Comparison of ENCODE assay signal across 21 cellular contexts in genomic region chr7:47370461-47371042, GRCh38.
A peak's percentile ranks its signal among the peaks of the same experiment; 100 is the strongest.
DNase-seq lines count a peak whose midpoint lies in the region; ATAC-seq, FAIRE-seq and TF ChIP-seq lines count a peak whose summit lies in the region.
"Had no signal": no experiment of that assay in that cellular context is flagged by ENCODE, and none has a peak within 500 bp of the region (broad histone marks: within the 10 kb centered on the region; RNA-seq: fewer than 3 reads in every experiment).

No MANE protein-coding gene starts in this region.

- peaks cover 24 to 29% of the 10 kb centered on the region in 2 donors for H3K4me1 ChIP-seq in kidney (ENCODE audit: control insufficient read depth in 1 of 2, insufficient read depth in 1 of 2, low read depth in 1 of 2, low read length in 2 of 2)

- H3K4me3 ChIP-seq in astrocyte of the cerebellum (ENCODE audit: low read depth, low read length) (no peak overlapping the region), kidney (ENCODE audit: low read length in 2 of 2) (no peak overlapping the region)
- H3K4me3 ChIP-seq: coronary artery, lung had no signal

- FAIRE-seq in kidney (lab: Jason Lieb, UNC) = no peak
- FAIRE-seq: endothelial cell of umbilical vein, frontal cortex, GM12891 had no signal

- H3K4me1 Mint-ChIP-seq in progenitor cell of endocrine pancreas (ENCODE audit: low read depth) = peaks cover 4% of the 10 kb centered on the region
- no peaks in the 10 kb centered on the region for H3K4me1 Mint-ChIP-seq in activated T-cell treated with anti-CD3 and anti-CD28 coated beads, Interleukin-2, amount 50 U/mL, for 72 hours (ENCODE audit: low read depth)

- H3K27ac ChIP-seq in kidney (ENCODE audit: low read depth in 2 of 2, low read length in 2 of 2) = peak overlapping the region; percentile 33 to 70
- H3K27ac ChIP-seq: coronary artery had no signal

- H3K36me3 ChIP-seq in kidney (ENCODE audit: control insufficient read depth in 1 of 2, insufficient read depth in 2 of 2, low read length in 2 of 2) = peaks cover 21 to 26% of the 10 kb centered on the region in 2 donors

- no peak for TF ChIP-seq RAD21 in Ishikawa (IDR thresholded peaks at IDR 0.05; ENCODE audit: low read depth)

- DNase-seq in astrocyte of the cerebellum (ENCODE audit: low read depth) (peak; percentile 51), kidney (peak; percentile 80), progenitor cell of endocrine pancreas (ENCODE audit: low spot score, unreplicated experiment) (no peak), activated gamma-delta T cell (lab: John Stamatoyannopoulos, UW) (no peak)
- DNase-seq in activated T-cell treated with anti-CD3 and anti-CD28 coated beads, Interleukin-2, amount 50 U/mL, for 72 hours = no peak
- DNase-seq: amniotic stem cell; GF-D8; NCI-H187 treated with DMSO at 0.1 percent for 48 hours; NCI-H446 treated with DMSO at 0.1 percent for 48 hours; SHP77; stimulated activated CD4-positive, alpha-beta T cell treated with anti-CD3 and anti-CD28 coated beads, Interleukin-4, amount 100 ng/mL, for 1 hour; T-helper 2 cell had no signal

- no peak overlapping the region for H3K4me3 Mint-ChIP-seq in progenitor cell of endocrine pancreas (ENCODE audit: low read depth)
- H3K4me3 Mint-ChIP-seq in activated T-cell treated with anti-CD3 and anti-CD28 coated beads, Interleukin-2, amount 50 U/mL, for 72 hours = no peak overlapping the region

- no peak overlapping the region for H3K9ac ChIP-seq in kidney (ENCODE audit: low read length in 2 of 2)

- ATAC-seq in activated T-cell treated with anti-CD3 and anti-CD28 coated beads, Interleukin-2, amount 50 U/mL, for 72 hours (replicated peaks in 1 of 2) = no peak
- ATAC-seq in HG03135 (IDR thresholded peaks at IDR 0.05; ENCODE audit: unreplicated experiment) = no peak
- ATAC-seq: activated CD4-positive, CD25-positive, alpha-beta regulatory T cell treated with anti-CD3 and anti-CD28 coated beads, Interleukin-2, amount 50 U/mL, for 24 hours; sciatic nerve had no signal

- H3K9me3 Mint-ChIP-seq in progenitor cell of endocrine pancreas (ENCODE audit: low read depth) = no peaks in the 10 kb centered on the region
- H3K9me3 Mint-ChIP-seq in activated T-cell treated with anti-CD3 and anti-CD28 coated beads, Interleukin-2, amount 50 U/mL, for 72 hours = no peaks in the 10 kb centered on the region

- H3K27ac Mint-ChIP-seq in progenitor cell of endocrine pancreas = peak overlapping the region; percentile 89
- no peak overlapping the region for H3K27ac Mint-ChIP-seq in activated T-cell treated with anti-CD3 and anti-CD28 coated beads, Interleukin-2, amount 50 U/mL, for 72 hours

- in situ Hi-C loops in astrocyte of the cerebellum (cut with HindIII; ENCODE audit: low sequenced_read_pairs) = no loop called here

- peak; percentile 70; the same call in 1 of the 2 replicates for TF ChIP-seq EP300 in Ishikawa (IDR thresholded peaks at IDR 0.05; ENCODE audit: borderline replicate concordance)

- no peaks in the 10 kb centered on the region for H3K27me3 Mint-ChIP-seq in progenitor cell of endocrine pancreas
- H3K27me3 Mint-ChIP-seq in activated T-cell treated with anti-CD3 and anti-CD28 coated beads, Interleukin-2, amount 50 U/mL, for 72 hours (ENCODE audit: low read depth) = peaks cover 11% of the 10 kb centered on the region

- intact Hi-C loops in kidney (cut with DNase I) = no loop called here

- TF ChIP-seq CTCF in astrocyte of the cerebellum (IDR thresholded peaks at IDR 0.05; ENCODE audit: low read depth, low read length, missing control alignments) = no peak
- no peak for TF ChIP-seq CTCF in kidney (IDR thresholded peaks at IDR 0.05; ENCODE audit: borderline replicate concordance, extremely low read depth, insufficient read depth)
- TF ChIP-seq CTCF in progenitor cell of endocrine pancreas (IDR thresholded peaks at IDR 0.05; ENCODE audit: unreplicated experiment) = no peak

- H3K9me3 ChIP-seq in kidney (ENCODE audit: control insufficient read depth in 1 of 2, low read length in 2 of 2) = no peaks in the 10 kb centered on the region

- peaks cover 13% of the 10 kb centered on the region for H3K36me3 Mint-ChIP-seq in progenitor cell of endocrine pancreas (ENCODE audit: insufficient read depth)
- H3K36me3 Mint-ChIP-seq in activated T-cell treated with anti-CD3 and anti-CD28 coated beads, Interleukin-2, amount 50 U/mL, for 72 hours (ENCODE audit: insufficient read depth in 2 of 2) = no peaks in the 10 kb centered on the region

TF ChIP-seq in Ishikawa, 13 proteins besides CTCF, POLR2A, EP300 and RAD21:
- no peak for TF ChIP-seq TAF1 (IDR thresholded peaks at IDR 0.05; ENCODE audit: low read depth)
- peak; percentile 42 for TF ChIP-seq NFIC (IDR thresholded peaks at IDR 0.05)
- peak; percentile 71 for TF ChIP-seq REST (IDR thresholded peaks at IDR 0.05; ENCODE audit: low read depth)
- TF ChIP-seq MAX (IDR thresholded peaks at IDR 0.05) = peak; percentile 75
- peak; percentile 84 for TF ChIP-seq TEAD4 (IDR thresholded peaks at IDR 0.05)
- peak; percentile 56 for TF ChIP-seq TCF12 (IDR thresholded peaks at IDR 0.05; ENCODE audit: low read depth)
- peak; percentile 81 for TF ChIP-seq EGR1 (IDR thresholded peaks at IDR 0.05)
- TF ChIP-seq ZBTB7A (IDR thresholded peaks at IDR 0.05; ENCODE audit: low read depth) = no peak

Comparison
In these comparisons a context has a peak if more than half of its experiments do, and no peak if none do; other contexts are left out.
1. DNase-seq: peak in astrocyte of the cerebellum (single experiment) and kidney (single experiment); none in progenitor cell of endocrine pancreas (single experiment), activated T-cell treated with anti-CD3 and anti-CD28 coated beads, Interleukin-2, amount 50 U/mL, for 72 hours (0 of 2) and activated gamma-delta T cell (single experiment).